ENCODE assay signal across 17 cellular contexts in the genomic region with DNA sequence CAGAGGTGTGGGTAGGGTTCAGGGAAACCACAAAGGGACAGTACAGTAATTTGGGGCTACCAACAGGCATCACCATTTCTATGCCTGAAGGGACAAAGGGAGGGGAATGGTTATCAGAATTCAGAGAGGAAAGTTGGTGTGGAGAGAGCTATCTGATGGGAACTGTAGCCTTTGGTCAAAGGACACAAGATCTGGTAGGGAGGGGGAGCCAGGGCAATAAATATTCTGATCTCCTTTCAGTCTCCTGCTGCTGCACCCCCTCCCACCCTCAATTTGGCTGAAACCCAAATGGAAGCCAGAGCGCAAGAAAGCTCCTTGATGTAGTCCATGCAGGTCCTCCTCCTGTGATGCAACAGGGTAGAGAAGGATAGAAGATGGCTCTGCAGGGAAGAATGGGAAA. TPM values are rescaled to one million over a fixed set of nuclear protein-coding genes. Genes with fewer than 3 reads are reported as not detected.
A peak's percentile ranks its signal among the peaks of the same experiment; 100 is the strongest.
DNase-seq lines count a peak whose midpoint lies in the region; ATAC-seq, FAIRE-seq and TF ChIP-seq lines count a peak whose summit lies in the region.
"Had no signal": no experiment of that assay in that cellular context is flagged by ENCODE, and none has a peak within 500 bp of the region (broad histone marks: within the 10 kb centered on the region; RNA-seq: fewer than 3 reads in every experiment).

No MANE protein-coding gene starts in this region.

- no peak for TF ChIP-seq RAD21 in A549 (conservative IDR thresholded peaks at IDR 0.05 in 1 of 2, IDR thresholded peaks at IDR 0.05 in 1 of 2)

- no peak overlapping the region for H3K18ac ChIP-seq in mesendoderm (ENCODE audit: low read length)

- ATAC-seq in activated CD4-positive, alpha-beta T cell treated with anti-CD3 and anti-CD28 coated beads for 36 hours = no peak
- ATAC-seq in A549 (peak; percentile 24; a peak in 2 of 6 replicates), WTC11 (no peak)

- no peaks in the 10 kb centered on the region for H3K9me3 Mint-ChIP-seq in activated CD4-positive, alpha-beta T cell treated with anti-CD3 and anti-CD28 coated beads for 36 hours (ENCODE audit: low read depth)
- H3K9me3 Mint-ChIP-seq in WTC11 (no peaks in the 10 kb centered on the region), chondrocyte (ENCODE audit: low read depth) (peaks cover 4% of the 10 kb centered on the region)

- H3K27me3 Mint-ChIP-seq in activated CD4-positive, alpha-beta T cell treated with anti-CD3 and anti-CD28 coated beads for 36 hours = no peaks in the 10 kb centered on the region
- H3K27me3 Mint-ChIP-seq in WTC11 (ENCODE audit: low read depth) = no peaks in the 10 kb centered on the region
- no peaks in the 10 kb centered on the region for H3K27me3 Mint-ChIP-seq in chondrocyte (ENCODE audit: low read depth)

- H2BK15ac ChIP-seq in mesendoderm (replicated peaks; ENCODE audit: low read depth) = no peak overlapping the region

- no peak overlapping the region for H3K23ac ChIP-seq in mesendoderm (ENCODE audit: low read length)

- TF ChIP-seq EP300 in A549 (IDR thresholded peaks at IDR 0.05) = no peak

- no peaks in the 10 kb centered on the region for H3K79me2 ChIP-seq in mesendoderm (ENCODE audit: control insufficient read depth, insufficient read depth, low read length)

- H4K5ac ChIP-seq in mesendoderm (ENCODE audit: low read length) = no peak overlapping the region

- no peak overlapping the region for H3K9ac ChIP-seq in mesendoderm (ENCODE audit: low read length)

- no peaks in the 10 kb centered on the region for H3K36me3 ChIP-seq in mesendoderm (ENCODE audit: control insufficient read depth, insufficient read depth, low read length)

- H3K27ac ChIP-seq in A549 = no peak overlapping the region
- H3K27ac ChIP-seq in mesendoderm (ENCODE audit: low read depth, low read length) = no peak overlapping the region
- no peak overlapping the region for H3K27ac ChIP-seq in coronary artery
- H3K27ac ChIP-seq: C4-2B had no signal

- 91% methylated on average over 1 of the region's 1 CpG for WGBS in A549 (ENCODE audit: missing lambda C conversion rate)
- no CpG with 5 or more reads among the region's 1 CpG for WGBS in mesendoderm (ENCODE audit: extremely low coverage, insufficient coverage, low lambda C conversion rate)

- no peak overlapping the region for H3K4me3 Mint-ChIP-seq in activated CD4-positive, alpha-beta T cell treated with anti-CD3 and anti-CD28 coated beads for 36 hours
- no peak overlapping the region for H3K4me3 Mint-ChIP-seq in WTC11
- H3K4me3 Mint-ChIP-seq in chondrocyte (ENCODE audit: unreplicated experiment) = no peak overlapping the region

- no peaks in the 10 kb centered on the region for H3K27me3 ChIP-seq in mesendoderm (ENCODE audit: insufficient read depth, low read length, poor library complexity)

- H2BK5ac ChIP-seq in mesendoderm (ENCODE audit: low read length) = no peak overlapping the region

- peaks cover 82% of the 10 kb centered on the region for H3K36me3 Mint-ChIP-seq in activated CD4-positive, alpha-beta T cell treated with anti-CD3 and anti-CD28 coated beads for 36 hours (ENCODE audit: low read depth)
- H3K36me3 Mint-ChIP-seq in WTC11 = peaks cover 90% of the 10 kb centered on the region
- peaks cover 13% of the 10 kb centered on the region for H3K36me3 Mint-ChIP-seq in chondrocyte (ENCODE audit: low read depth)

- H3K4me3 ChIP-seq in A549 = no peak overlapping the region
- H3K4me3 ChIP-seq in mesendoderm (ENCODE audit: low read length) = no peak overlapping the region
- no peak overlapping the region for H3K4me3 ChIP-seq in coronary artery

- no peak overlapping the region for H3K4ac ChIP-seq in mesendoderm (ENCODE audit: low read depth, low read length)

- peaks cover 5% of the 10 kb centered on the region; the same call in 2 of the 3 replicates for H3K4me1 ChIP-seq in A549
- H3K4me1 ChIP-seq in mesendoderm (ENCODE audit: control insufficient read depth, low read depth, low read length) = no peaks in the 10 kb centered on the region

- CTCF ChIA-PET in activated CD4-positive, alpha-beta T cell treated with anti-CD3 and anti-CD28 coated beads for 36 hours (lab: Charles Lee) = interaction anchor here (0.6 kb wide), 2 partner anchors 64 to 137 kb away, joined by 3 to 4 read pairs; no protein-coding TSS in a partner anchor
- CTCF ChIA-PET in A549 (lab: Yijun Ruan, JAX) = interaction anchor here (0.9 to 1.0 kb wide), 2 partner anchors 9 to 54 kb away, joined by 3 to 4 read pairs; no protein-coding TSS in a partner anchor
- CTCF ChIA-PET in WTC11 (lab: Charles Lee) = no interaction called here

- POLR2A ChIA-PET in activated CD4-positive, alpha-beta T cell treated with anti-CD3 and anti-CD28 coated beads for 36 hours (lab: Charles Lee) = no interaction called here
- POLR2A ChIA-PET in A549 (lab: Yijun Ruan, JAX) (no interaction called here), WTC11 (lab: Charles Lee) (no interaction called here)

- no peak for TF ChIP-seq CTCF in A549 (IDR thresholded peaks at IDR 0.05)
- no peak for TF ChIP-seq CTCF in WTC11 (IDR thresholded peaks at IDR 0.05)
- TF ChIP-seq CTCF in chondrocyte (IDR thresholded peaks at IDR 0.05) = no peak
- TF ChIP-seq CTCF in coronary artery (IDR thresholded peaks at IDR 0.05) = no peak

- H3K27ac Mint-ChIP-seq in activated CD4-positive, alpha-beta T cell treated with anti-CD3 and anti-CD28 coated beads for 36 hours = peak overlapping the region; percentile 42
- H3K27ac Mint-ChIP-seq in WTC11 (peak overlapping the region; percentile 68; the same call in 1 of the 2 replicates), chondrocyte (ENCODE audit: unreplicated experiment) (peak overlapping the region; percentile 63)

- H2AK5ac ChIP-seq in mesendoderm (ENCODE audit: low read length) = no peak overlapping the region

- H3K4me1 Mint-ChIP-seq in activated CD4-positive, alpha-beta T cell treated with anti-CD3 and anti-CD28 coated beads for 36 hours = peaks cover 70% of the 10 kb centered on the region
- H3K4me1 Mint-ChIP-seq in WTC11 (peaks cover 20% of the 10 kb centered on the region), chondrocyte (ENCODE audit: low read depth) (peaks cover 4% of the 10 kb centered on the region)

- H3K79me1 ChIP-seq in mesendoderm (ENCODE audit: low read length) = no peaks in the 10 kb centered on the region

- H3K56ac ChIP-seq in mesendoderm (ENCODE audit: low read length) = no peak overlapping the region

- intact Hi-C loops in activated CD4-positive, alpha-beta T cell treated with anti-CD3 and anti-CD28 coated beads for 36 hours (cut with DNase I, micrococcal nuclease) = no loop called here

- no peak for DNase-seq in activated CD4-positive, alpha-beta T cell treated with anti-CD3 and anti-CD28 coated beads for 36 hours
- DNase-seq in activated CD4-positive, alpha-beta T cell treated with anti-CD3 and anti-CD28 coated beads, Interleukin-2, amount 50 U/mL, for 48 hours = no peak
- DNase-seq in A549 (ENCODE audit: low read depth in 1 of 2, low spot score in 1 of 2) (no peak), WTC11 (ENCODE audit: low spot score) (no peak), chondrocyte (ENCODE audit: low spot score) (no peak), mesendoderm (no peak), coronary artery (ENCODE audit: low spot score) (no peak)
- no peak for DNase-seq in effector CD4-positive, alpha-beta T cell
- DNase-seq: Calu3, HCEC 1CT, NCI-H1436, NCI-H2081, NCI-H510A treated with DMSO at 0.1 percent for 48 hours had no signal

- no peak overlapping the region for H4K8ac ChIP-seq in mesendoderm (ENCODE audit: low read depth, low read length)

- H2BK120ac ChIP-seq in mesendoderm (ENCODE audit: low read depth, low read length) = no peak overlapping the region

- FAIRE-seq in A549 (lab: Jason Lieb, UNC) = peak; percentile 73
- FAIRE-seq: A204.1, GM12892, RCC 7860 had no signal

- TF ChIP-seq POLR2A in A549 (IDR thresholded peaks at IDR 0.05; ENCODE audit: low read length) = no peak

- H3K9me3 ChIP-seq in A549 = no peaks in the 10 kb centered on the region

- H3K4me2 ChIP-seq in A549 (no peak overlapping the region), mesendoderm (ENCODE audit: low read length) (no peak overlapping the region)

TF ChIP-seq in A549, 52 proteins besides CTCF, POLR2A, EP300 and RAD21 (continues in another document):
- TF ChIP-seq MAFK (IDR thresholded peaks at IDR 0.05; ENCODE audit: partially characterized antibody) = no peak
- no peak for TF ChIP-seq RNF2 (IDR thresholded peaks at IDR 0.05; ENCODE audit: borderline replicate concordance, low read depth)

TF ChIP-seq in WTC11, 78 proteins besides CTCF, POLR2A, EP300 and RAD21 (continues in another document):
- TF ChIP-seq ZNF416 (CRISPR knock-in tag; IDR thresholded peaks at IDR 0.05) (no peak), ZNF423 (CRISPR knock-in tag; IDR thresholded peaks at IDR 0.05) (no peak), NFATC4 (CRISPR knock-in tag; IDR thresholded peaks at IDR 0.05) (no peak)

RNA-seq across cellular contexts. Expression of a gene that starts 14.6 kb away (rescaled TPM):
- total RNA-seq in activated CD4-positive, alpha-beta T cell treated with anti-CD3 and anti-CD28 coated beads for 36 hours = 1,000 to 10,000 TPM; 1,263 to 1,446 TPM
- polyA plus RNA-seq in A549 (2011; rRNA removed) = 689 and 781 TPM in 2 replicates
- polyA plus RNA-seq in A549 (2012; cell fraction: cytosol; rRNA removed) = 338 and 354 TPM in 2 replicates
- 209 and 562 TPM in 2 replicates for polyA plus RNA-seq in A549 (2012; cell fraction: nucleus; rRNA removed)
- polyA plus RNA-seq in A549 (2017; fragmentation: RNase III; extraction: RNeasy Plus Mini Kit Qiagen cat#74134 plus additional on column Dnase treatment) = 329 to 351 TPM (median 333 TPM) in 3 replicates
- polyA minus RNA-seq in A549 (2011; rRNA and poly(A)+ RNA removed) = 305 and 409 TPM in 2 replicates
- 607 to 956 TPM (median 949 TPM) in 3 replicates for total RNA-seq in WTC11 (2021)
- 222 to 362 TPM (median 352 TPM) in 3 replicates for total RNA-seq in chondrocyte
- 194 TPM for polyA plus RNA-seq in mesendoderm (2013, experiment 1 of 2)
- polyA plus RNA-seq in mesendoderm (2013, experiment 2 of 2) = 199 TPM

RNA-seq across cellular contexts. Expression of a gene that starts 20.8 kb away (rescaled TPM):
- 10 to 100 TPM; 17.6 to 18.3 TPM for total RNA-seq in activated CD4-positive, alpha-beta T cell treated with anti-CD3 and anti-CD28 coated beads for 36 hours
- polyA plus RNA-seq in A549 (2011; rRNA removed) (36.2 and 43.4 TPM in 2 replicates), A549 (2017; fragmentation: RNase III; extraction: RNeasy Plus Mini Kit Qiagen cat#74134 plus additional on column Dnase treatment) (14.5 to 17.0 TPM (median 14.6 TPM) in 3 replicates)
- polyA plus RNA-seq in A549 (2012; cell fraction: cytosol; rRNA removed) = 11.6 and 12.6 TPM in 2 replicates
- polyA plus RNA-seq in A549 (2012; cell fraction: nucleus; rRNA removed) = 4.2 and 5.5 TPM in 2 replicates
- 18.6 and 19.8 TPM in 2 replicates for polyA minus RNA-seq in A549 (2011; rRNA and poly(A)+ RNA removed)
- total RNA-seq in WTC11 (2021) (16.7 to 20.2 TPM (median 17.3 TPM) in 3 replicates), chondrocyte (12.4 to 18.1 TPM (median 12.9 TPM) in 3 replicates)
- polyA plus RNA-seq in mesendoderm (2013, experiment 1 of 2) = 34.4 TPM
- 33.7 TPM for polyA plus RNA-seq in mesendoderm (2013, experiment 2 of 2)

Comparison
In these comparisons a context has a peak if more than half of its experiments do, and no peak if none do; other contexts are left out.
1. ATAC-seq: peak in A549 (2 of 2); none in activated CD4-positive, alpha-beta T cell treated with anti-CD3 and anti-CD28 coated beads for 36 hours (single experiment) and WTC11 (single experiment).
2. Peak in every context shown above with its lines, with median percentiles within 50 percentile points of each other: H3K27ac Mint-ChIP-seq.